ENCODE assay signal across 13 cellular contexts in genomic region chr10:31001740-31002139, GRCh38.
"Had no signal": no experiment of that assay in that cellular context is flagged by ENCODE, and none has a peak within 500 bp of the region (broad histone marks: within the 10 kb centered on the region; RNA-seq: fewer than 3 reads in every experiment).

No MANE protein-coding gene starts in this region.

- H3K4me2 ChIP-seq: neural progenitor cell had no signal

- ATAC-seq: left lobe of liver, sciatic nerve had no signal

- H2AFZ ChIP-seq: neural progenitor cell had no signal

- H3K27me3 Mint-ChIP-seq: activated naive CD8-positive, alpha-beta T cell treated with anti-CD3 and anti-CD28 coated beads, Interleukin-2, amount 10 ng/mL, durations not matched to agents 7 days and 5 days had no signal

- H3K4me1 Mint-ChIP-seq: neural progenitor cell had no signal

- H3K9me3 ChIP-seq: ovary, spleen, thoracic aorta had no signal

- H3K27ac Mint-ChIP-seq: activated naive CD8-positive, alpha-beta T cell treated with anti-CD3 and anti-CD28 coated beads, Interleukin-2, amount 10 ng/mL, durations not matched to agents 7 days and 5 days; endodermal cell; neural progenitor cell had no signal

- H3K9me3 Mint-ChIP-seq: endodermal cell, neural progenitor cell had no signal

- H3K4me3 Mint-ChIP-seq: activated naive CD8-positive, alpha-beta T cell treated with anti-CD3 and anti-CD28 coated beads, Interleukin-2, amount 10 ng/mL, durations not matched to agents 7 days and 5 days; endodermal cell; neural progenitor cell had no signal

- H3K9ac ChIP-seq: neural progenitor cell had no signal

- H3K27me3 ChIP-seq: dorsolateral prefrontal cortex, neural progenitor cell, ovary, spleen had no signal

- H3K4me3 ChIP-seq: dorsolateral prefrontal cortex, neural progenitor cell, ovary, spleen, thoracic aorta had no signal

- H3K4me1 ChIP-seq: neural progenitor cell had no signal

- H3K36me3 Mint-ChIP-seq: neural progenitor cell had no signal

- H3K27ac ChIP-seq: dorsolateral prefrontal cortex, neural progenitor cell, ovary, thoracic aorta had no signal

- H3K36me3 ChIP-seq: neural progenitor cell, ovary, spleen, thoracic aorta had no signal

- DNase-seq: activated CD4-positive, alpha-beta T cell treated with anti-CD3 and anti-CD28 coated beads for 4 hours; activated CD8-positive, alpha-beta memory T cell treated with anti-CD3 and anti-CD28 coated beads for 24 hours; activated naive CD4-positive, alpha-beta T cell; activated naive CD8-positive, alpha-beta T cell treated with anti-CD3 and anti-CD28 coated beads, Interleukin-2, amount 10 ng/mL, durations not matched to agents 7 days and 5 days; dorsolateral prefrontal cortex; endodermal cell; islet precursor cell; ovary; spleen had no signal
